8 cellular contexts compared by ENCODE assay signal in genomic region chr5:134464988-134465855, GRCh38. TPM values are rescaled to one million over a fixed set of nuclear protein-coding genes. Genes with fewer than 3 reads are reported as not detected.
DNase-seq lines count a peak whose midpoint lies in the region; ATAC-seq and TF ChIP-seq lines count a peak whose summit lies in the region.

No MANE protein-coding gene starts in this region.

- intact Hi-C loops in CD14-positive monocyte (cut with micrococcal nuclease) (loop anchor here (10.0 kb wide), 2 partner anchors 50 to 60 kb away; partner anchors contain the start of genes CDKN2AIPNL (in 1 of the 2) and JADE2 (in 1 of the 2)), left ventricle myocardium inferior (cut with micrococcal nuclease) (loop anchor here (5.0 kb wide), 1 partner anchor 53 kb away; the partner anchor contains the start of gene CDKN2AIPNL), stomach (cut with DNase I; ENCODE audit: low total_unique reads) (loop anchor here (10.0 kb wide), 1 partner anchor 60 kb away; the partner anchor contains the start of gene JADE2)

- H3K27me3 ChIP-seq in left ventricle myocardium inferior (ENCODE audit: low read depth) (no peaks in the 10 kb centered on the region), stomach (no peaks in the 10 kb centered on the region)

- no peak for TF ChIP-seq EP300 in stomach (IDR thresholded peaks at IDR 0.05)

- 30 to 42% (median 37%) methylated on average over 11 to 14 of the region's 14 CpGs for WGBS in stomach, 5 donors

- H3K36me3 ChIP-seq in left ventricle myocardium inferior, result no peaks in the 10 kb centered on the region
- no peaks in the 10 kb centered on the region for H3K36me3 ChIP-seq in stomach

- no peak for DNase-seq in CD14-positive monocyte (ENCODE audit: low spot score)
- peak; percentile 24 for DNase-seq in left ventricle myocardium inferior
- DNase-seq in stomach, result no peak
- no peak for DNase-seq in anterior cingulate cortex (lab: John Stamatoyannopoulos, UW)
- no peak for DNase-seq in OCI-M1 (lab: John Stamatoyannopoulos, UW)
- no peak for DNase-seq in NCI-H774 (lab: John Stamatoyannopoulos, UW)

- H3K9me3 Mint-ChIP-seq in CD14-positive monocyte, result peaks cover 0 to 2% (median 0%) of the 10 kb centered on the region in 7 donors

- peaks cover 1 to 9% (median 2%) of the 10 kb centered on the region in 3 donors for H3K27me3 Mint-ChIP-seq in CD14-positive monocyte (ENCODE audit: low read depth in 3 of 3)

- H3K4me3 ChIP-seq in left ventricle myocardium inferior, result peak overlapping the region; percentile 70
- H3K4me3 ChIP-seq in stomach, result peak overlapping the region; percentile 36 to 54 (median 50)

- no peaks in the 10 kb centered on the region for H3K9me3 ChIP-seq in left ventricle myocardium inferior (replicated peaks)
- no peaks in the 10 kb centered on the region for H3K9me3 ChIP-seq in stomach

- peaks cover 0 to 3% of the 10 kb centered on the region in 2 donors for H3K36me3 Mint-ChIP-seq in CD14-positive monocyte

- peak overlapping the region; percentile 5 to 94 (median 87) for H3K27ac Mint-ChIP-seq in CD14-positive monocyte

- H3K4me3 Mint-ChIP-seq in CD14-positive monocyte, result peak overlapping the region; percentile 80 to 91

- H3K27ac ChIP-seq in left ventricle myocardium inferior (replicated peaks) (peak overlapping the region; percentile 100), stomach (peak overlapping the region; percentile 93 to 99 (median 95))

- H3K4me1 Mint-ChIP-seq in CD14-positive monocyte, result peaks cover 34% of the 10 kb centered on the region

- TF ChIP-seq POLR2A in stomach (IDR thresholded peaks at IDR 0.05), result no peak

- ATAC-seq in GM21786 (IDR thresholded peaks at IDR 0.05; ENCODE audit: unreplicated experiment), result peak; percentile 31

- H3K4me1 ChIP-seq in left ventricle myocardium inferior (peaks cover 47% of the 10 kb centered on the region), stomach (peaks cover 25 to 43% (median 30%) of the 10 kb centered on the region in 4 donors)

- no peak for TF ChIP-seq CTCF in CD14-positive monocyte (IDR thresholded peaks at IDR 0.05)
- TF ChIP-seq CTCF in left ventricle myocardium inferior (IDR thresholded peaks at IDR 0.05; ENCODE audit: borderline replicate concordance), result no peak
- TF ChIP-seq CTCF in stomach (IDR thresholded peaks at IDR 0.05), result no peak

TF ChIP-seq in PFSK-1, 5 proteins besides CTCF, POLR2A, EP300 and RAD21:
- no peak for TF ChIP-seq REST (IDR thresholded peaks at IDR 0.05; ENCODE audit: insufficient read depth in 1 of 2, low read depth in 2 of 2, low read length in 2 of 2)
- peak; percentile 31; the same call in 1 of the 2 replicates for TF ChIP-seq SIN3A (IDR thresholded peaks at IDR 0.05; ENCODE audit: borderline replicate concordance, insufficient read depth, low read length)
TF ChIP-seq in PFSK-1: peak in this region for 1.

RNA-seq across cellular contexts. Expression of gene CDKN2AIPNL, which starts 53.5 kb away (rescaled TPM):
- polyA plus RNA-seq in CD14-positive monocyte (10 to 100 TPM; 15.0 to 20.0 TPM), stomach (10 to 100 TPM; 32.1 to 49.7 (median 40.9) TPM)
- 43.5 TPM for polyA plus RNA-seq in PFSK-1 (2012; ENCODE audit: insufficient read length, low read depth)
- total RNA-seq in left ventricle myocardium inferior (39.6 TPM), stomach (10 to 100 TPM in 3 of 5 donors, 1 to 10 TPM in 2; 2.0 to 44.3 (median 22.2) TPM)
